In genomic region chr7:137844690-137845425, GRCh38 we compare ENCODE assay signal across 1 cellular context.
TF ChIP-seq lines count a peak whose summit lies in the region.

No MANE protein-coding gene starts in this region.

TF ChIP-seq in SK-N-SH treated with all-trans-retinoic acid at 6 μM for 48 hours, 23 proteins besides CTCF, POLR2A, EP300 and RAD21 (continued from another document):
- TF ChIP-seq CSRNP3 (CRISPR knock-in tag; IDR thresholded peaks at IDR 0.05): no peak
- TF ChIP-seq CREB5 (CRISPR knock-in tag; IDR thresholded peaks at IDR 0.05; ENCODE audit: low read depth): no peak
- TF ChIP-seq ZFP30 (CRISPR knock-in tag; IDR thresholded peaks at IDR 0.05): no peak
- TF ChIP-seq SNAI2 (CRISPR knock-in tag; IDR thresholded peaks at IDR 0.05): no peak
- no peak for TF ChIP-seq ISL1 (CRISPR knock-in tag; IDR thresholded peaks at IDR 0.05)
